Comparison of ENCODE assay signal across 9 cellular contexts in genomic region chr2:191571163-191571769, GRCh38.
A peak's percentile ranks its signal among the peaks of the same experiment; 100 is the strongest.
DNase-seq lines count a peak whose midpoint lies in the region; ATAC-seq and TF ChIP-seq lines count a peak whose summit lies in the region.
"Had no signal": no experiment of that assay in that cellular context is flagged by ENCODE, and none has a peak within 500 bp of the region (broad histone marks: within the 10 kb centered on the region; RNA-seq: fewer than 3 reads in every experiment).

No MANE protein-coding gene starts in this region.

- POLR2A ChIA-PET in HCT116 (lab: Charles Lee) (interaction anchor here (0.9 to 1.9 kb wide), 2 partner anchors 107 to 118 kb away, joined by 3 to 10 read pairs; partner anchors contain the start of gene NABP1), PC-3 (lab: Charles Lee; ENCODE audit: unreplicated experiment) (interaction anchor here (0.5 kb wide), 1 partner anchor 106 kb away, joined by 13 read pairs; no protein-coding TSS in a partner anchor)

- no peak overlapping the region for H4K5ac ChIP-seq in mesendoderm (ENCODE audit: low read length)

- H3K9me3 ChIP-seq in HCT116 (ENCODE audit: control insufficient read depth in 1 of 2, insufficient read depth in 1 of 2, low read depth in 1 of 2, low read length in 2 of 2) (no peaks in the 10 kb centered on the region), PC-3 (ENCODE audit: low read length) (no peaks in the 10 kb centered on the region), colonic mucosa (no peaks in the 10 kb centered on the region)
- H3K9me3 ChIP-seq: body of pancreas had no signal

- H2AFZ ChIP-seq in HCT116 (ENCODE audit: low read depth, low read length, poor library complexity, severe bottlenecking) (peak overlapping the region; percentile 84), PC-3 (ENCODE audit: low read length) (peak overlapping the region; percentile 75)

- TF ChIP-seq CTCF in HCT116 (IDR thresholded peaks at IDR 0.05 in 2 of 3, conservative IDR thresholded peaks at IDR 0.05 in 1 of 3; ENCODE audit: borderline replicate concordance in 1 of 3, insufficient read depth in 1 of 3, low read depth in 2 of 3, low read length in 2 of 3) (peak in 2 of 3 experiments; percentile 46 to 71; a peak in 3 of 6 replicates), PC-3 (conservative IDR thresholded peaks at IDR 0.05; ENCODE audit: low read depth, low read length) (peak; percentile 83), colonic mucosa (IDR thresholded peaks at IDR 0.05) (peak; percentile 15)

- no peak overlapping the region for H3K18ac ChIP-seq in mesendoderm (ENCODE audit: low read length)

- RAD21 ChIA-PET in HCT116 (lab: Charles Lee; ENCODE audit: low non-redundant PET in 1 of 2, low total read pairs in 2 of 2, uncharacterized antibody in 2 of 2, unreplicated experiment in 2 of 2) = no interaction called here

- H3K9ac ChIP-seq in HCT116 (ENCODE audit: low read length) (peak overlapping the region; percentile 7), PC-3 (ENCODE audit: low read length) (peak overlapping the region; percentile 25), colonic mucosa (ENCODE audit: low read depth in 2 of 2, low read length in 2 of 2) (no peak overlapping the region), mesendoderm (ENCODE audit: low read length) (no peak overlapping the region)

- no CpG with 5 or more reads among the region's 6 CpGs for WGBS in mesendoderm (ENCODE audit: extremely low coverage, insufficient coverage, low lambda C conversion rate)

- peaks cover 2 to 21% of the 10 kb centered on the region in 2 experiments; a peak in 3 of 4 replicates for H3K4me1 ChIP-seq in HCT116 (ENCODE audit: control insufficient read depth in 1 of 2, insufficient read depth in 2 of 2, low read length in 2 of 2)
- H3K4me1 ChIP-seq in PC-3 (ENCODE audit: insufficient read depth, low read length) = peaks cover 58% of the 10 kb centered on the region
- no peaks in the 10 kb centered on the region for H3K4me1 ChIP-seq in colonic mucosa
- H3K4me1 ChIP-seq in mesendoderm (ENCODE audit: control insufficient read depth, low read depth, low read length) = peaks cover 2% of the 10 kb centered on the region
- H3K4me1 ChIP-seq: body of pancreas had no signal

- no peak overlapping the region for H3K4ac ChIP-seq in mesendoderm (ENCODE audit: low read depth, low read length)

- H3K79me2 ChIP-seq in HCT116 (ENCODE audit: insufficient read depth, low read length) (no peaks in the 10 kb centered on the region), PC-3 (ENCODE audit: low read length) (no peaks in the 10 kb centered on the region), mesendoderm (ENCODE audit: control insufficient read depth, insufficient read depth, low read length) (no peaks in the 10 kb centered on the region)

- peak; percentile 32 for DNase-seq in DMS 273 (lab: John Stamatoyannopoulos, UW; ENCODE audit: unreplicated experiment)
- DNase-seq in DMS 273 treated with DMSO at 0.1 percent for 48 hours (lab: John Stamatoyannopoulos, UW) = no peak
- peak; percentile 36 for DNase-seq in HCT116 (ENCODE audit: low read depth, low spot score)
- peak; percentile 80 for DNase-seq in PC-3
- no peak for DNase-seq in colonic mucosa
- peak; percentile 64 for DNase-seq in mesendoderm
- no peak for DNase-seq in NCI-H1694 treated with DMSO at 0.1 percent for 48 hours (lab: John Stamatoyannopoulos, UW)

- intact Hi-C loops in HCT116 (cut with micrococcal nuclease) = loop anchor here (1.0 kb wide), 1 partner anchor 120 kb away; no protein-coding TSS in a partner anchor
- intact Hi-C loops in PC-3 (cut with micrococcal nuclease) = loop anchor here (1.0 kb wide), 4 partner anchors 67 to 120 kb away; no protein-coding TSS in a partner anchor
- intact Hi-C loops in colonic mucosa (cut with DNase I) = no loop called here

- H3K4me3 ChIP-seq in HCT116 (replicated peaks in 1 of 2; ENCODE audit: low read depth in 1 of 2, low read length in 2 of 2) (peak overlapping the region; percentile 9 to 45; a peak in 3 of 4 replicates), PC-3 (ENCODE audit: low read length) (peak overlapping the region; percentile 68), colonic mucosa (no peak overlapping the region), mesendoderm (ENCODE audit: low read length) (no peak overlapping the region)
- H3K4me3 ChIP-seq: body of pancreas had no signal

- no peaks in the 10 kb centered on the region for H3K79me1 ChIP-seq in mesendoderm (ENCODE audit: low read length)

- H3K23ac ChIP-seq in mesendoderm (ENCODE audit: low read length) = no peak overlapping the region

- CTCF ChIA-PET in HCT116 (lab: Charles Lee) = interaction anchor here (0.6 to 1.4 kb wide), 5 partner anchors 117 to 591 kb away, joined by 3 to 7 read pairs (median 3); no protein-coding TSS in a partner anchor
- CTCF ChIA-PET in PC-3 (lab: Charles Lee) = interaction anchor here (0.6 to 1.4 kb wide), 5 partner anchors 57 to 117 kb away, joined by 3 to 5 read pairs (median 4); partner anchors contain the start of gene NABP1

- no peak overlapping the region for H2AK5ac ChIP-seq in mesendoderm (ENCODE audit: low read length)

- H3K36me3 ChIP-seq in HCT116 (ENCODE audit: control insufficient read depth in 1 of 2, insufficient read depth in 2 of 2, low read length in 2 of 2) (no peaks in the 10 kb centered on the region), PC-3 (ENCODE audit: low read depth, low read length) (no peaks in the 10 kb centered on the region), colonic mucosa (no peaks in the 10 kb centered on the region), mesendoderm (ENCODE audit: control insufficient read depth, insufficient read depth, low read length) (no peaks in the 10 kb centered on the region)

- H3K9me2 ChIP-seq in HCT116 (ENCODE audit: insufficient read depth) = no peaks in the 10 kb centered on the region
- H3K9me2 ChIP-seq in PC-3 (replicated peaks; ENCODE audit: low read length) = no peaks in the 10 kb centered on the region

- ATAC-seq in HCT116 (peak; percentile 73), PC-3 (peak; percentile 63), HG02938 (IDR thresholded peaks at IDR 0.05; ENCODE audit: unreplicated experiment) (no peak)
- ATAC-seq: body of pancreas had no signal

- H3K27ac ChIP-seq in HCT116 (ENCODE audit: low read depth, low read length) (no peak overlapping the region), PC-3 (ENCODE audit: low read length) (peak overlapping the region; percentile 66), colonic mucosa (no peak overlapping the region), mesendoderm (ENCODE audit: low read depth, low read length) (no peak overlapping the region)

- no peak overlapping the region for H2BK5ac ChIP-seq in mesendoderm (ENCODE audit: low read length)

- H4K20me1 ChIP-seq in HCT116 (ENCODE audit: insufficient read depth) = no peaks in the 10 kb centered on the region
- no peaks in the 10 kb centered on the region for H4K20me1 ChIP-seq in PC-3 (ENCODE audit: low read length)

- H2BK15ac ChIP-seq in mesendoderm (replicated peaks; ENCODE audit: low read depth) = no peak overlapping the region

- peak overlapping the region; percentile 76 for H3K4me2 ChIP-seq in HCT116 (ENCODE audit: low read length)
- peak overlapping the region; percentile 87 for H3K4me2 ChIP-seq in PC-3 (ENCODE audit: low read length)
- H3K4me2 ChIP-seq in mesendoderm (ENCODE audit: low read length) = no peak overlapping the region

- BruUV-seq in HCT116 (replicated peaks; lab: Mats Ljungman, UMichigan) (no TSS peak), PC-3 (replicated peaks; lab: Mats Ljungman, UMichigan) (no TSS peak)

- TF ChIP-seq POLR2A in HCT116 (IDR thresholded peaks at IDR 0.05; ENCODE audit: borderline replicate concordance, extremely low read depth, insufficient read depth, insufficient read length) = no peak

- peak; percentile 81 for TF ChIP-seq RAD21 in HCT116 (IDR thresholded peaks at IDR 0.05; ENCODE audit: low read depth)

- H3K27me3 ChIP-seq in HCT116 (ENCODE audit: insufficient read depth, low read length) = no peaks in the 10 kb centered on the region
- no peaks in the 10 kb centered on the region for H3K27me3 ChIP-seq in PC-3 (ENCODE audit: low read length)
- H3K27me3 ChIP-seq in colonic mucosa = no peaks in the 10 kb centered on the region
- no peaks in the 10 kb centered on the region for H3K27me3 ChIP-seq in mesendoderm (ENCODE audit: insufficient read depth, low read length, poor library complexity)
- H3K27me3 ChIP-seq: body of pancreas had no signal

- H3K56ac ChIP-seq in mesendoderm (ENCODE audit: low read length) = no peak overlapping the region

- H3F3A ChIP-seq in PC-3 (ENCODE audit: low read length, unreplicated experiment) = no peaks in the 10 kb centered on the region

- H4K8ac ChIP-seq in mesendoderm (ENCODE audit: low read depth, low read length) = no peak overlapping the region

- no peak overlapping the region for H2BK120ac ChIP-seq in mesendoderm (ENCODE audit: low read depth, low read length)

TF ChIP-seq in HCT116, 20 proteins besides CTCF, POLR2A, EP300 and RAD21 (continues in another document):
- 0 out of 2 replicates have a peak, but pooled peaks have one; percentile 33 for TF ChIP-seq CBX3 (IDR thresholded peaks at IDR 0.05; ENCODE audit: low read depth)
- TF ChIP-seq, protein P1, sequence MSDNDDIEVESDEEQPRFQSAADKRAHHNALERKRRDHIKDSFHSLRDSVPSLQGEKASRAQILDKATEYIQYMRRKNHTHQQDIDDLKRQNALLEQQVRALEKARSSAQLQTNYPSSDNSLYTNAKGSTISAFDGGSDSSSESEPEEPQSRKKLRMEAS (IDR thresholded peaks at IDR 0.05) = peak; percentile 21; the same call in 1 of the 2 replicates
- no peak for TF ChIP-seq ELF1 (IDR thresholded peaks at IDR 0.05; ENCODE audit: borderline replicate concordance, low read depth)
- peak; percentile 10 for TF ChIP-seq TCF7L2 (IDR thresholded peaks at IDR 0.05; ENCODE audit: borderline replicate concordance, extremely low read depth, insufficient read depth, insufficient read length)
- no peak for TF ChIP-seq EGR1 (IDR thresholded peaks at IDR 0.05; ENCODE audit: low read depth)
- no peak for TF ChIP-seq JUND (IDR thresholded peaks at IDR 0.05)
- no peak for TF ChIP-seq ZFX (IDR thresholded peaks at IDR 0.05)
- no peak for TF ChIP-seq ATF3 (IDR thresholded peaks at IDR 0.05)
- no peak for TF ChIP-seq ZNF274 (IDR thresholded peaks at IDR 0.05; ENCODE audit: low read depth, low read length)
- no peak for TF ChIP-seq SP1 (IDR thresholded peaks at IDR 0.05; ENCODE audit: low read depth)

Comparison
In these comparisons a context has a peak if more than half of its experiments do, and no peak if none do; other contexts are left out.
1. DNase-seq: peak in DMS 273 (single experiment), HCT116 (single experiment), PC-3 (single experiment) and mesendoderm (single experiment); none in DMS 273 treated with DMSO at 0.1 percent for 48 hours (single experiment), colonic mucosa (single experiment) and NCI-H1694 treated with DMSO at 0.1 percent for 48 hours (single experiment).
2. H3K4me3 ChIP-seq: peak in HCT116 (2 of 2) and PC-3 (single experiment); none in colonic mucosa (single experiment) and mesendoderm (single experiment).
3. H3K9ac ChIP-seq: peak in HCT116 (single experiment) and PC-3 (single experiment); none in colonic mucosa (0 of 2) and mesendoderm (single experiment).
4. CTCF ChIP-seq: peak in every context shown above with its lines; median percentile 83 in PC-3; 58 in HCT116; 15 in colonic mucosa.